Comparison of ENCODE assay signal across 19 cellular contexts in genomic region chr11:133004369-133004768, GRCh38.
DNase-seq lines count a peak whose midpoint lies in the region; ATAC-seq, FAIRE-seq and TF ChIP-seq lines count a peak whose summit lies in the region.
"Had no signal": no experiment of that assay in that cellular context is flagged by ENCODE, and none has a peak within 500 bp of the region (broad histone marks: within the 10 kb centered on the region; RNA-seq: fewer than 3 reads in every experiment).

No MANE protein-coding gene starts in this region.

- no peak for TF ChIP-seq RAD21 in H1 (IDR thresholded peaks at IDR 0.05 in 1 of 2, conservative IDR thresholded peaks at IDR 0.05 in 1 of 2; ENCODE audit: low read depth in 2 of 2, low read length in 2 of 2)

- no peak for TF ChIP-seq EP300 in H1 (IDR thresholded peaks at IDR 0.05; ENCODE audit: borderline replicate concordance in 1 of 2, low read depth in 2 of 2, low read length in 2 of 2)

- H3K27ac ChIP-seq in H1 (ENCODE audit: low read depth, low read length) (no peak overlapping the region), trophoblast cell (ENCODE audit: low read depth, low read length) (no peak overlapping the region), caudate nucleus (ENCODE audit: low read depth, low read length) (no peak overlapping the region)
- H3K27ac ChIP-seq: BLaER1 had no signal

- no peak for ATAC-seq in GM18519 (IDR thresholded peaks at IDR 0.05; ENCODE audit: low FRiP score, unreplicated experiment)

- peak overlapping the region; percentile 54; the same call in 1 of the 2 replicates for H2BK15ac ChIP-seq in H1 (ENCODE audit: low read length)

- TF ChIP-seq POLR2A in H1 (IDR thresholded peaks at IDR 0.05; ENCODE audit: control extremely low read depth in 1 of 2, low read depth in 2 of 2, low read length in 2 of 2) = no peak

- 77% methylated on average over 13 of the region's 13 CpGs; no CpG with 5 or more reads in 1 of the 2 experiments for WGBS in H1 (ENCODE audit: extremely low coverage in 1 of 2, insufficient coverage in 1 of 2, insufficient read length in 1 of 2, insufficient replicate concordance in 2 of 2, low coverage in 1 of 2, low lambda C conversion rate in 2 of 2, missing lambda C conversion rate in 1 of 2), 2 experiments
- no CpG with 5 or more reads among the region's 13 CpGs for WGBS in trophoblast cell (ENCODE audit: extremely low coverage, insufficient coverage, insufficient read length)

- TF ChIP-seq CTCF in H1 (IDR thresholded peaks at IDR 0.05; ENCODE audit: control extremely low read depth in 1 of 3, insufficient read depth in 1 of 3, low read depth in 1 of 3, low read length in 3 of 3) = no peak

- no peaks in the 10 kb centered on the region for H3K23me2 ChIP-seq in H1 (ENCODE audit: low read depth, low read length)

- CTCF ChIA-PET in H1 (lab: Charles Lee; ENCODE audit: partially characterized antibody) = interaction anchor here (1.0 kb wide), 1 partner anchor 1302 kb away, joined by 3 read pairs; no protein-coding TSS in a partner anchor

- H3K23ac ChIP-seq in H1 (ENCODE audit: insufficient read length) = no peak overlapping the region
- H3K23ac ChIP-seq in trophoblast cell (ENCODE audit: low read length) = peak overlapping the region; percentile 3

- H3K18ac ChIP-seq in H1 (ENCODE audit: extremely low read depth, low read length) = no peak overlapping the region
- no peak overlapping the region for H3K18ac ChIP-seq in trophoblast cell (ENCODE audit: low read length)

- H3K14ac ChIP-seq in H1 (ENCODE audit: insufficient read length) (no peak overlapping the region), trophoblast cell (ENCODE audit: low read length) (no peak overlapping the region)

- POLR2A ChIA-PET in H1 (lab: Charles Lee; ENCODE audit: partially characterized antibody) = no interaction called here

- no peaks in the 10 kb centered on the region for H3K79me2 ChIP-seq in H1 (ENCODE audit: control insufficient read depth in 1 of 2, insufficient read depth in 2 of 2, low read length in 2 of 2)
- no peaks in the 10 kb centered on the region for H3K79me2 ChIP-seq in trophoblast cell (ENCODE audit: control insufficient read depth, insufficient read depth, low read length, poor library complexity)

- H2AFZ ChIP-seq in H1 (ENCODE audit: low read length) (no peak overlapping the region), trophoblast cell (ENCODE audit: insufficient read depth, low read length, poor library complexity) (no peak overlapping the region)

- no peak overlapping the region for H2BK20ac ChIP-seq in H1 (ENCODE audit: low read length)

- H2BK5ac ChIP-seq in H1 (ENCODE audit: low read depth, low read length) (no peak overlapping the region), trophoblast cell (ENCODE audit: low read depth, low read length, poor library complexity) (no peak overlapping the region)

- H3K4me1 ChIP-seq in H1 (replicated peaks in 1 of 4; ENCODE audit: control insufficient read depth in 3 of 4, insufficient read depth in 4 of 4, low read length in 3 of 4) (peaks cover 0 to 4% (median under 1%) of the 10 kb centered on the region in 4 experiments; a peak in 2 of 7 replicates), trophoblast cell (ENCODE audit: control insufficient read depth in 1 of 2, insufficient read depth in 2 of 2, low read length in 2 of 2) (no peaks in the 10 kb centered on the region)
- H3K4me1 ChIP-seq: BE2C had no signal

- no peaks in the 10 kb centered on the region for H3K36me3 ChIP-seq in H1 (ENCODE audit: control insufficient read depth in 2 of 4, insufficient read depth in 4 of 4, low read length in 3 of 4)
- no peaks in the 10 kb centered on the region for H3K36me3 ChIP-seq in trophoblast cell (ENCODE audit: control insufficient read depth in 1 of 2, insufficient read depth in 2 of 2, low read length in 2 of 2)
- H3K36me3 ChIP-seq: BE2C, BLaER1 had no signal

- no peaks in the 10 kb centered on the region for H3K27me3 ChIP-seq in H1 (replicated peaks in 1 of 4; ENCODE audit: control insufficient read depth in 3 of 4, extremely low read depth in 1 of 4, insufficient read depth in 3 of 4, low read length in 3 of 4)
- H3K27me3 ChIP-seq in trophoblast cell (ENCODE audit: insufficient read depth, low read length) = no peaks in the 10 kb centered on the region
- H3K27me3 ChIP-seq: BE2C, BLaER1 had no signal

- H4K8ac ChIP-seq in H1 (ENCODE audit: extremely low read depth, insufficient read depth, low read length) = no peak overlapping the region; the same call in 1 of the 2 replicates
- H4K8ac ChIP-seq in trophoblast cell (ENCODE audit: low read depth, low read length) = no peak overlapping the region

- H3K79me1 ChIP-seq in H1 (ENCODE audit: low read depth, low read length) = no peaks in the 10 kb centered on the region
- no peaks in the 10 kb centered on the region for H3K79me1 ChIP-seq in trophoblast cell (ENCODE audit: low read length)

- no peak overlapping the region for H3K4me2 ChIP-seq in H1 (ENCODE audit: insufficient read depth in 1 of 2, low read depth in 2 of 2, low read length in 2 of 2)
- H3K4me2 ChIP-seq in trophoblast cell (ENCODE audit: low read length) = no peak overlapping the region
- H3K4me2 ChIP-seq: BLaER1 had no signal

- no peaks in the 10 kb centered on the region for H4K20me1 ChIP-seq in H1 (replicated peaks in 1 of 2; ENCODE audit: control insufficient read depth in 1 of 2, insufficient read depth in 2 of 2, low read length in 2 of 2)
- H4K20me1 ChIP-seq: BLaER1 had no signal

- H3K4me3 ChIP-seq in H1 (ENCODE audit: extremely low read depth in 1 of 4, insufficient read depth in 2 of 4, low read depth in 3 of 4, low read length in 4 of 4) = no peak overlapping the region
- H3K4me3 ChIP-seq in trophoblast cell (ENCODE audit: low read depth, low read length) = no peak overlapping the region
- H3K4me3 ChIP-seq: BLaER1 had no signal

- H4K12ac ChIP-seq in trophoblast cell (ENCODE audit: low read depth, low read length) = no peak overlapping the region

- no peak overlapping the region for H4K5ac ChIP-seq in H1 (ENCODE audit: insufficient read length, low read depth, low read length)

- FAIRE-seq in H1 (lab: Jason Lieb, UNC) = no peak
- FAIRE-seq: A204.1, G401.6, GM12891 had no signal

- H2BK120ac ChIP-seq in H1 (replicated peaks; ENCODE audit: low read depth, low read length) (no peak overlapping the region), trophoblast cell (ENCODE audit: insufficient read depth, low read length, poor library complexity) (no peak overlapping the region)

- DNase-seq in H1 (ENCODE audit: low read depth in 1 of 2, low spot score in 2 of 2) (no peak), trophoblast cell (no peak), KG1 (lab: John Stamatoyannopoulos, UW) (no peak), caudate nucleus (lab: John Stamatoyannopoulos, UW) (no peak)
- DNase-seq: 8988T; ACHN; BE2C; C1 segment of cervical spinal cord; CD4-positive, alpha-beta memory T cell; CD4-positive, CD25-positive, alpha-beta regulatory T cell; CD8-positive, alpha-beta memory T cell; COR-L47; DMS79 treated with DMSO at 0.1 percent for 48 hours; GF-D8 had no signal

- H2BK12ac ChIP-seq in H1 (ENCODE audit: low read depth, low read length) (no peak overlapping the region), trophoblast cell (ENCODE audit: low read length) (no peak overlapping the region)

- H3K9ac ChIP-seq in H1 (replicated peaks in 1 of 4; ENCODE audit: extremely low read depth in 1 of 4, low read depth in 3 of 4, low read length in 3 of 4) = no peak overlapping the region
- no peak overlapping the region for H3K9ac ChIP-seq in trophoblast cell (ENCODE audit: low read length)
- H3K9ac ChIP-seq: BLaER1 had no signal

- H4K91ac ChIP-seq in H1 (replicated peaks; ENCODE audit: insufficient read length, low read length) (no peak overlapping the region), trophoblast cell (ENCODE audit: low read depth, low read length) (no peak overlapping the region)

- no peak overlapping the region for H3K56ac ChIP-seq in H1 (replicated peaks; ENCODE audit: insufficient read length, low read depth, low read length)

- H3K9me3 ChIP-seq in H1 (ENCODE audit: insufficient read depth in 2 of 2, low read depth in 1 of 2, low read length in 1 of 2) (no peaks in the 10 kb centered on the region), trophoblast cell (ENCODE audit: insufficient read depth, low read depth, low read length) (peaks cover 12% of the 10 kb centered on the region)
- H3K9me3 ChIP-seq: BE2C had no signal

- H3K4ac ChIP-seq in H1 (replicated peaks; ENCODE audit: insufficient read length, low read depth, low read length) = no peak overlapping the region
- H3K4ac ChIP-seq in trophoblast cell (ENCODE audit: low read depth, low read length) = no peak overlapping the region

- H2AK5ac ChIP-seq in H1 (ENCODE audit: low read depth, low read length) (no peak overlapping the region), trophoblast cell (ENCODE audit: low read length) (no peak overlapping the region)

TF ChIP-seq in H1, 55 proteins besides CTCF, POLR2A, EP300 and RAD21:
- TF ChIP-seq SIX5 (IDR thresholded peaks at IDR 0.05; ENCODE audit: low read depth, low read length) = no peak
- no peak for TF ChIP-seq GTF2F1 (IDR thresholded peaks at IDR 0.05; ENCODE audit: borderline replicate concordance, low read depth, low read length)
- no peak for TF ChIP-seq CHD2 (IDR thresholded peaks at IDR 0.05; ENCODE audit: low read length)
- no peak for TF ChIP-seq RNF2 (IDR thresholded peaks at IDR 0.05; ENCODE audit: borderline replicate concordance, low read depth, low read length, missing control alignments, poor library complexity, severe bottlenecking)
- TF ChIP-seq TAF7 (optimal IDR thresholded peaks at IDR 0.05; ENCODE audit: borderline replicate concordance, low read depth, low read length) = no peak
- TF ChIP-seq USF2 (IDR thresholded peaks at IDR 0.05; ENCODE audit: low read length) = no peak
- TF ChIP-seq MAFK (IDR thresholded peaks at IDR 0.05; ENCODE audit: low read depth, low read length) = no peak
- TF ChIP-seq ASH2L (IDR thresholded peaks at IDR 0.05; ENCODE audit: low read length) = no peak
- no peak for TF ChIP-seq TBP (IDR thresholded peaks at IDR 0.05; ENCODE audit: low read depth, low read length)
- no peak for TF ChIP-seq TCF12 (IDR thresholded peaks at IDR 0.05; ENCODE audit: low read depth, low read length)
- TF ChIP-seq JUND (IDR thresholded peaks at IDR 0.05; ENCODE audit: low read length) = no peak
- TF ChIP-seq RXRA (IDR thresholded peaks at IDR 0.05; ENCODE audit: insufficient read depth, low read depth, low read length) = no peak
- TF ChIP-seq BCL11A (IDR thresholded peaks at IDR 0.05; ENCODE audit: low read depth in 2 of 2, low read length in 2 of 2) = no peak
